In genomic region chr2:224114428-224114827, GRCh38 we compare ENCODE assay signal across 36 cellular contexts.
"Had no signal": no experiment of that assay in that cellular context is flagged by ENCODE, and none has a peak within 500 bp of the region (broad histone marks: within the 10 kb centered on the region; RNA-seq: fewer than 3 reads in every experiment).

No MANE protein-coding gene starts in this region.

- H3K4me3 ChIP-seq: adrenal gland, body of pancreas, breast epithelium, cardiac muscle cell had no signal

- ATAC-seq: activated CD8-positive, alpha-beta T cell treated with anti-CD3 and anti-CD28 coated beads for 36 hours; activated naive CD4-positive, alpha-beta T cell treated with anti-CD3 and anti-CD28 coated beads, Interleukin-2, amount 50 U/mL, for 72 hours; activated T-cell treated with anti-CD3 and anti-CD28 coated beads, Interleukin-2, amount 50 U/mL, for 4 hours; activated T-cell treated with anti-CD3 and anti-CD28 coated beads, Interleukin-2, amount 50 U/mL, for 72 hours; activated T-helper 17 cell treated with anti-CD3 and anti-CD28 coated beads, Interleukin-2, amount 50 U/mL, for 72 hours; body of pancreas had no signal

- H3K36me3 ChIP-seq: adrenal gland, brain microvascular endothelial cell, breast epithelium, cardiac muscle cell had no signal

- DNase-seq: activated B cell treated with CpG ODN at 0.5 μM for 24 hours; activated CD4-positive, alpha-beta memory T cell treated with anti-CD3 and anti-CD28 coated beads for 36 hours; activated CD4-positive, alpha-beta T cell treated with anti-CD3 and anti-CD28 coated beads for 4 hours; activated CD4-positive, alpha-beta T cell treated with anti-CD3 and anti-CD28 coated beads, Interleukin-2, amount 10 ng/mL, durations not matched to agents 24 days and 14 days; activated CD4-positive, alpha-beta T cell treated with anti-CD3 and anti-CD28 coated beads, Interleukin-2, amount 50 U/mL, for 1 hour; activated CD4-positive, alpha-beta T cell treated with anti-CD3 and anti-CD28 coated beads, Interleukin-2, amount 50 U/mL, for 4 hours; activated CD4-positive, CD25-positive, alpha-beta regulatory T cell treated with anti-CD3 and anti-CD28 coated beads, Interleukin-2, amount 50 U/mL, for 72 hours; activated CD8-positive, alpha-beta memory T cell treated with anti-CD3 and anti-CD28 coated beads, Interleukin-2, amount 50 U/mL, for 4 hours; activated CD8-positive, alpha-beta T cell treated with anti-CD3 and anti-CD28 coated beads for 36 hours; activated effector memory CD4-positive, alpha-beta T cell treated with anti-CD3 and anti-CD28 coated beads, Interleukin-2, amount 50 U/mL, for 16 hours; activated gamma-delta T cell treated with Interleukin-2 at 50 U/mL for 16 hours; activated naive CD4-positive, alpha-beta T cell; activated naive CD4-positive, alpha-beta T cell treated with anti-CD3 and anti-CD28 coated beads for 36 hours; activated naive CD4-positive, alpha-beta T cell treated with anti-CD3 and anti-CD28 coated beads, Interleukin-2, amount 50 U/mL, for 16 hours; activated naive CD8-positive, alpha-beta T cell treated with anti-CD3 and anti-CD28 coated beads for 36 hours; activated T-cell treated with anti-CD3 and anti-CD28 coated beads for 4 hours; activated T-cell treated with anti-CD3 and anti-CD28 coated beads, Interleukin-2, amount 50 U/mL, for 1 hour; activated T-cell treated with anti-CD3 and anti-CD28 coated beads, Interleukin-2, amount 50 U/mL, for 4 hours; activated T-cell treated with anti-CD3 and anti-CD28 coated beads, Interleukin-2, amount 50 U/mL, for 72 hours; adrenal gland; amniotic stem cell; aorta; body of pancreas; brain microvascular endothelial cell; caudate nucleus; cerebellar nuclear complex; T-helper 1 cell; T-helper 2 cell; T-helper 9 cell had no signal

- H3K27me3 ChIP-seq: adrenal gland, body of pancreas, brain microvascular endothelial cell, breast epithelium, cardiac muscle cell had no signal

- H3K27ac ChIP-seq: adrenal gland, body of pancreas, brain microvascular endothelial cell, breast epithelium, cardiac muscle cell, VCaP had no signal

- FAIRE-seq: astrocyte, TTC549 had no signal

- H3K4me1 ChIP-seq: adrenal gland, body of pancreas, breast epithelium had no signal

- H3K9me3 ChIP-seq: breast epithelium had no signal
